Comparison of ENCODE assay signal across 2 cellular contexts in genomic region chr2:20064841-20065240, GRCh38.
TF ChIP-seq lines count a peak whose summit lies in the region.

No MANE protein-coding gene starts in this region.

TF ChIP-seq in A549, 52 proteins besides CTCF, POLR2A, EP300 and RAD21:
- TF ChIP-seq SMC3 (IDR thresholded peaks at IDR 0.05) (no peak), ZFP36 (IDR thresholded peaks at IDR 0.05; ENCODE audit: borderline replicate concordance, partially characterized antibody) (no peak), ZNF302 (CRISPR knock-in tag; IDR thresholded peaks at IDR 0.05) (no peak), E2F6 (IDR thresholded peaks at IDR 0.05; ENCODE audit: borderline replicate concordance, low read depth) (no peak)

TF ChIP-seq in K562, 482 proteins besides CTCF, POLR2A, EP300 and RAD21:
- TF ChIP-seq ZNF146 (CRISPR knock-in tag; IDR thresholded peaks at IDR 0.05; ENCODE audit: unreplicated experiment) (no peak), ELF2 (CRISPR knock-in tag; IDR thresholded peaks at IDR 0.05) (no peak), POLR2B (IDR thresholded peaks at IDR 0.05; ENCODE audit: low read depth, partially characterized antibody) (no peak), ILK (tag; IDR thresholded peaks at IDR 0.05; ENCODE audit: borderline replicate concordance, low read depth) (no peak), CREM (IDR thresholded peaks at IDR 0.05; ENCODE audit: low read depth) (no peak), NCOA2 (IDR thresholded peaks at IDR 0.05; ENCODE audit: partially characterized antibody in 2 of 2) (no peak), CBFA2T2 (conservative IDR thresholded peaks at IDR 0.05) (no peak)
- TF ChIP-seq, protein P1, sequence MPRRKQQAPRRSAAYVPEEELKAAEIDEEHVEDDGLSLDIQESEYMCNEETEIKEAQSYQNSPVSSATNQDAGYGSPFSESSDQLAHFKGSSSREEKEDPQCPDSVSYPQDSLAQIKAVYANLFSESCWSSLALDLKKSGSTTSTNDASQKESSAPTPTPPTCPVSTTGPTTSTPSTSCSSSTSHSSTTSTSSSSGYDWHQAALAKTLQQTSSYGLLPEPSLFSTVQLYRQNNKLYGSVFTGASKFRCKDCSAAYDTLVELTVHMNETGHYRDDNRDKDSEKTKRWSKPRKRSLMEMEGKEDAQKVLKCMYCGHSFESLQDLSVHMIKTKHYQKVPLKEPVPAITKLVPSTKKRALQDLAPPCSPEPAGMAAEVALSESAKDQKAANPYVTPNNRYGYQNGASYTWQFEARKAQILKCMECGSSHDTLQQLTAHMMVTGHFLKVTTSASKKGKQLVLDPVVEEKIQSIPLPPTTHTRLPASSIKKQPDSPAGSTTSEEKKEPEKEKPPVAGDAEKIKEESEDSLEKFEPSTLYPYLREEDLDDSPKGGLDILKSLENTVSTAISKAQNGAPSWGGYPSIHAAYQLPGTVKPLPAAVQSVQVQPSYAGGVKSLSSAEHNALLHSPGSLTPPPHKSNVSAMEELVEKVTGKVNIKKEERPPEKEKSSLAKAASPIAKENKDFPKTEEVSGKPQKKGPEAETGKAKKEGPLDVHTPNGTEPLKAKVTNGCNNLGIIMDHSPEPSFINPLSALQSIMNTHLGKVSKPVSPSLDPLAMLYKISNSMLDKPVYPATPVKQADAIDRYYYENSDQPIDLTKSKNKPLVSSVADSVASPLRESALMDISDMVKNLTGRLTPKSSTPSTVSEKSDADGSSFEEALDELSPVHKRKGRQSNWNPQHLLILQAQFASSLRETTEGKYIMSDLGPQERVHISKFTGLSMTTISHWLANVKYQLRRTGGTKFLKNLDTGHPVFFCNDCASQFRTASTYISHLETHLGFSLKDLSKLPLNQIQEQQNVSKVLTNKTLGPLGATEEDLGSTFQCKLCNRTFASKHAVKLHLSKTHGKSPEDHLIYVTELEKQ (CRISPR knock-in tag; IDR thresholded peaks at IDR 0.05): no peak
